Comparison of ENCODE assay signal across 11 cellular contexts in genomic region chr20:23106271-23106851, GRCh38. TPM values are rescaled to one million over a fixed set of nuclear protein-coding genes. Genes with fewer than 3 reads are reported as not detected.
DNase-seq lines count a peak whose midpoint lies in the region; ATAC-seq and TF ChIP-seq lines count a peak whose summit lies in the region.
"Had no signal": no experiment of that assay in that cellular context is flagged by ENCODE, and none has a peak within 500 bp of the region (broad histone marks: within the 10 kb centered on the region; RNA-seq: fewer than 3 reads in every experiment).

No MANE protein-coding gene starts in this region.

- no peak for TF ChIP-seq CTCF in MM.1S (IDR thresholded peaks at IDR 0.05; ENCODE audit: low read length)

- no peak overlapping the region for H3K27ac Mint-ChIP-seq in natural killer cell treated with Interleukin-12 subunit alpha and Interleukin-12 subunit beta and Interleukin-15 and Interleukin-18, amount 100 ng/mL, for 72 hours
- no peak overlapping the region for H3K27ac Mint-ChIP-seq in stimulated activated naive CD8-positive, alpha-beta T cell treated with anti-CD3 and anti-CD28 coated beads, Interleukin-15, amount 100 ng/mL, for 72 hours
- H3K27ac Mint-ChIP-seq: activated CD8-positive, alpha-beta T cell treated with anti-CD3 and anti-CD28 coated beads for 36 hours had no signal

- no peak overlapping the region for H3K4me2 ChIP-seq in MM.1S (ENCODE audit: low read depth, low read length)
- H3K4me2 ChIP-seq: A549 had no signal

- no peak overlapping the region for H3K4me3 Mint-ChIP-seq in natural killer cell treated with Interleukin-12 subunit alpha and Interleukin-12 subunit beta and Interleukin-15 and Interleukin-18, amount 100 ng/mL, for 72 hours
- H3K4me3 Mint-ChIP-seq in stimulated activated naive CD8-positive, alpha-beta T cell treated with anti-CD3 and anti-CD28 coated beads, Interleukin-15, amount 100 ng/mL, for 72 hours, result no peak overlapping the region
- H3K4me3 Mint-ChIP-seq: activated CD8-positive, alpha-beta T cell treated with anti-CD3 and anti-CD28 coated beads for 36 hours had no signal

- no peak overlapping the region for H2AFZ ChIP-seq in MM.1S (ENCODE audit: low read length)

- intact Hi-C loops in Right ventricle myocardium inferior (cut with DNase I) (no loop called here), cardiac septum (cut with DNase I) (no loop called here)

- H3K9ac ChIP-seq in MM.1S (ENCODE audit: low read length), result no peak overlapping the region

- no peaks in the 10 kb centered on the region for H3K4me1 Mint-ChIP-seq in natural killer cell treated with Interleukin-12 subunit alpha and Interleukin-12 subunit beta and Interleukin-15 and Interleukin-18, amount 100 ng/mL, for 72 hours (ENCODE audit: low read depth in 2 of 2)
- no peaks in the 10 kb centered on the region for H3K4me1 Mint-ChIP-seq in stimulated activated naive CD8-positive, alpha-beta T cell treated with anti-CD3 and anti-CD28 coated beads, Interleukin-15, amount 100 ng/mL, for 72 hours

- H4K20me1 ChIP-seq in MM.1S (ENCODE audit: insufficient read depth, low read length), result no peaks in the 10 kb centered on the region

- H3K9me3 ChIP-seq in MM.1S (replicated peaks; ENCODE audit: insufficient read depth, low read length), result no peaks in the 10 kb centered on the region
- H3K9me3 ChIP-seq: A549 had no signal

- peak; percentile 56 for ATAC-seq in Right ventricle myocardium inferior
- peak; percentile 11 for ATAC-seq in esophagus mucosa
- no peak for ATAC-seq in natural killer cell treated with Interleukin-12 subunit alpha and Interleukin-12 subunit beta and Interleukin-15 and Interleukin-18, amount 100 ng/mL, for 72 hours
- no peak for ATAC-seq in stimulated activated naive CD8-positive, alpha-beta T cell treated with anti-CD3 and anti-CD28 coated beads, Interleukin-15, amount 100 ng/mL, for 72 hours
- ATAC-seq: activated CD8-positive, alpha-beta T cell treated with anti-CD3 and anti-CD28 coated beads for 36 hours had no signal

- H3K79me2 ChIP-seq in MM.1S (ENCODE audit: low read length), result no peaks in the 10 kb centered on the region

- no peaks in the 10 kb centered on the region for H3K36me3 ChIP-seq in MM.1S (replicated peaks; ENCODE audit: insufficient read depth, low read length)

- no peaks in the 10 kb centered on the region for H3K4me1 ChIP-seq in MM.1S (ENCODE audit: low read length)
- H3K4me1 ChIP-seq: A549 had no signal

- H3K9me3 Mint-ChIP-seq in natural killer cell treated with Interleukin-12 subunit alpha and Interleukin-12 subunit beta and Interleukin-15 and Interleukin-18, amount 100 ng/mL, for 72 hours, result no peaks in the 10 kb centered on the region
- H3K9me3 Mint-ChIP-seq in stimulated activated naive CD8-positive, alpha-beta T cell treated with anti-CD3 and anti-CD28 coated beads, Interleukin-15, amount 100 ng/mL, for 72 hours, result no peaks in the 10 kb centered on the region
- H3K9me3 Mint-ChIP-seq: activated CD8-positive, alpha-beta T cell treated with anti-CD3 and anti-CD28 coated beads for 36 hours had no signal

- H3F3A ChIP-seq in MM.1S (ENCODE audit: insufficient read depth, low read length), result no peaks in the 10 kb centered on the region

- H3K4me3 ChIP-seq in MM.1S (ENCODE audit: low read length), result no peak overlapping the region
- H3K4me3 ChIP-seq: A549 had no signal

- no peak for DNase-seq in Right ventricle myocardium inferior (ENCODE audit: missing footprints)
- no peak for DNase-seq in cardiac septum (ENCODE audit: low spot score)
- peak; percentile 76 for DNase-seq in myocyte (ENCODE audit: low read depth)
- DNase-seq in natural killer cell treated with Interleukin-12 subunit alpha and Interleukin-12 subunit beta and Interleukin-15 and Interleukin-18, amount 100 ng/mL, for 72 hours (ENCODE audit: low spot score), result no peak
- no peak for DNase-seq in MM.1S
- no peak for DNase-seq in stimulated activated naive CD8-positive, alpha-beta T cell treated with anti-CD3 and anti-CD28 coated beads, Interleukin-15, amount 100 ng/mL, for 72 hours
- no peak for DNase-seq in kidney tubule cell (ENCODE audit: low spot score)
- DNase-seq: activated CD8-positive, alpha-beta T cell treated with anti-CD3 and anti-CD28 coated beads for 36 hours; NCI-H1930 had no signal

- H3K9me2 ChIP-seq in MM.1S (replicated peaks; ENCODE audit: insufficient read depth, low read length), result no peaks in the 10 kb centered on the region

- H3K27me3 ChIP-seq in MM.1S (replicated peaks; ENCODE audit: insufficient read depth, low read length), result no peaks in the 10 kb centered on the region

- H3K36me3 Mint-ChIP-seq in natural killer cell treated with Interleukin-12 subunit alpha and Interleukin-12 subunit beta and Interleukin-15 and Interleukin-18, amount 100 ng/mL, for 72 hours, result no peaks in the 10 kb centered on the region

- H3K27me3 Mint-ChIP-seq in natural killer cell treated with Interleukin-12 subunit alpha and Interleukin-12 subunit beta and Interleukin-15 and Interleukin-18, amount 100 ng/mL, for 72 hours, result peaks cover 0 to 5% of the 10 kb centered on the region in 2 donors
- peaks cover 10% of the 10 kb centered on the region for H3K27me3 Mint-ChIP-seq in stimulated activated naive CD8-positive, alpha-beta T cell treated with anti-CD3 and anti-CD28 coated beads, Interleukin-15, amount 100 ng/mL, for 72 hours
- H3K27me3 Mint-ChIP-seq: activated CD8-positive, alpha-beta T cell treated with anti-CD3 and anti-CD28 coated beads for 36 hours had no signal

- H3K27ac ChIP-seq in MM.1S (ENCODE audit: low read length), result no peak overlapping the region
- H3K27ac ChIP-seq: A549 had no signal

RNA-seq across cellular contexts. Expression of gene CD93, which starts 20.2 kb away (rescaled TPM):
- total RNA-seq in Right ventricle myocardium inferior (43.5 TPM), cardiac septum (40.3 TPM), esophagus mucosa (7.9 TPM), myocyte (not detected in 2 replicates)
- not detected for polyA plus RNA-seq in myocyte (2012)
- total RNA-seq in natural killer cell treated with Interleukin-12 subunit alpha and Interleukin-12 subunit beta and Interleukin-15 and Interleukin-18, amount 100 ng/mL, for 72 hours, result 10 to 100 TPM; 13.7 to 16.8 TPM
- polyA plus RNA-seq: A549 had no signal

RNA-seq across cellular contexts. Expression of gene THBD, which starts 56.9 kb away (rescaled TPM):
- total RNA-seq in Right ventricle myocardium inferior, result 17.4 TPM
- 27.0 TPM for total RNA-seq in cardiac septum
- total RNA-seq in esophagus mucosa, result 46.5 TPM
- 14.2 and 17.9 TPM in 2 replicates for total RNA-seq in myocyte
- 5.6 TPM for polyA plus RNA-seq in myocyte (2012)
- total RNA-seq in natural killer cell treated with Interleukin-12 subunit alpha and Interleukin-12 subunit beta and Interleukin-15 and Interleukin-18, amount 100 ng/mL, for 72 hours, result under 1 TPM; 0.12 to 0.33 TPM
- total RNA-seq: activated CD8-positive, alpha-beta T cell treated with anti-CD3 and anti-CD28 coated beads for 36 hours had no signal

Comparison
In these comparisons a context has a peak if more than half of its experiments do, and no peak if none do; other contexts are left out.
1. ATAC-seq: peak in Right ventricle myocardium inferior (single experiment) and esophagus mucosa (single experiment); none in natural killer cell treated with Interleukin-12 subunit alpha and Interleukin-12 subunit beta and Interleukin-15 and Interleukin-18, amount 100 ng/mL, for 72 hours (0 of 2) and stimulated activated naive CD8-positive, alpha-beta T cell treated with anti-CD3 and anti-CD28 coated beads, Interleukin-15, amount 100 ng/mL, for 72 hours (single experiment).
2. RNA of gene THBD, which starts 56.9 kb away (total RNA-seq): 46.5 TPM in esophagus mucosa (single experiment), 27.0 TPM in cardiac septum (single experiment), 14.2 to 17.9 TPM in myocyte and 17.4 TPM in Right ventricle myocardium inferior (single experiment); 0.12 to 0.33 TPM in natural killer cell treated with Interleukin-12 subunit alpha and Interleukin-12 subunit beta and Interleukin-15 and Interleukin-18, amount 100 ng/mL, for 72 hours; every median in the first group is over 10 times any median in the second.